ENCODE assay signal across 24 cellular contexts in genomic region chr2:203002054-203002821, GRCh38. TPM values are rescaled to one million over a fixed set of nuclear protein-coding genes. Genes with fewer than 3 reads are reported as not detected.
A peak's percentile ranks its signal among the peaks of the same experiment; 100 is the strongest.
DNase-seq lines count a peak whose midpoint lies in the region; ATAC-seq, FAIRE-seq and TF ChIP-seq lines count a peak whose summit lies in the region.
"Had no signal": no experiment of that assay in that cellular context is flagged by ENCODE, and none has a peak within 500 bp of the region (broad histone marks: within the 10 kb centered on the region; RNA-seq: fewer than 3 reads in every experiment).

No MANE protein-coding gene starts in this region.

- no peaks in the 10 kb centered on the region for H3K27me3 Mint-ChIP-seq in progenitor cell of endocrine pancreas
- peaks cover 0 to 9% of the 10 kb centered on the region in 2 donors for H3K27me3 Mint-ChIP-seq in stimulated activated naive B cell treated with anti-CD40 and anti-IgM and Interleukin-4, amounts not matched to agents 10 μg/mL and 1 μg/mL and 100 μg/mL, for 72 hours
- H3K27me3 Mint-ChIP-seq: activated B cell treated with CpG ODN at 0.5 μM for 24 hours had no signal

- intact Hi-C loops in cardiac septum (cut with DNase I), result no loop called here

- DNase-seq in H54 (ENCODE audit: insufficient read length, low spot score) (no peak), RWPE1 (ENCODE audit: low spot score) (peak; percentile 27), iris pigment epithelial cell (ENCODE audit: low read depth) (peak; percentile 47), progenitor cell of endocrine pancreas (ENCODE audit: low spot score, unreplicated experiment) (no peak), cardiac septum (ENCODE audit: low spot score) (no peak), HuH-7 (ENCODE audit: low spot score) (no peak), NCI-H748 (lab: John Stamatoyannopoulos, UW; ENCODE audit: unreplicated experiment) (no peak)
- DNase-seq in stimulated activated naive B cell treated with anti-CD40 and anti-IgM and Interleukin-4, amounts not matched to agents 10 μg/mL and 1 μg/mL and 100 μg/mL, for 72 hours, result no peak
- DNase-seq: activated B cell treated with CpG ODN at 0.5 μM for 24 hours; activated CD4-positive, alpha-beta T cell treated with anti-CD3 and anti-CD28 coated beads, Interleukin-2, amount 50 U/mL, for 48 hours; activated CD8-positive, alpha-beta memory T cell treated with anti-CD3 and anti-CD28 coated beads, Interleukin-2, amount 50 U/mL, for 48 hours; activated effector memory CD4-positive, alpha-beta T cell treated with anti-CD3 and anti-CD28 coated beads, Interleukin-2, amount 50 U/mL, for 16 hours; C1 segment of cervical spinal cord; DMS 273 treated with DMSO at 0.1 percent for 48 hours; GF-D8; H9; heart left ventricle; NCI-H187; NCI-H69; Right ventricle myocardium superior; stimulated activated CD8-positive, alpha-beta memory T cell treated with anti-CD3 and anti-CD28 coated beads, Interleukin-4, amount 100 ng/mL, for 48 hours; T-helper 9 cell had no signal

- no peak for TF ChIP-seq POLR2A in H54 (IDR thresholded peaks at IDR 0.05; ENCODE audit: low read depth, low read length)

- H3K4me3 Mint-ChIP-seq in progenitor cell of endocrine pancreas (ENCODE audit: low read depth), result no peak overlapping the region
- no peak overlapping the region for H3K4me3 Mint-ChIP-seq in stimulated activated naive B cell treated with anti-CD40 and anti-IgM and Interleukin-4, amounts not matched to agents 10 μg/mL and 1 μg/mL and 100 μg/mL, for 72 hours
- H3K4me3 Mint-ChIP-seq: activated B cell treated with CpG ODN at 0.5 μM for 24 hours, H9 had no signal

- CTCF ChIA-PET in RWPE1 (lab: Yijun Ruan, JAX), result interaction anchor here (0.6 kb wide), 1 partner anchor 38 kb away, joined by 4 read pairs; no protein-coding TSS in a partner anchor

- H3K36me3 Mint-ChIP-seq in progenitor cell of endocrine pancreas (ENCODE audit: insufficient read depth), result no peaks in the 10 kb centered on the region
- peaks cover 0 to 3% of the 10 kb centered on the region in 2 donors for H3K36me3 Mint-ChIP-seq in stimulated activated naive B cell treated with anti-CD40 and anti-IgM and Interleukin-4, amounts not matched to agents 10 μg/mL and 1 μg/mL and 100 μg/mL, for 72 hours

- TF ChIP-seq CTCF in RWPE1 (conservative IDR thresholded peaks at IDR 0.05; ENCODE audit: low read depth) (no peak), progenitor cell of endocrine pancreas (IDR thresholded peaks at IDR 0.05; ENCODE audit: unreplicated experiment) (no peak)

- POLR2A ChIA-PET in RWPE1 (lab: Yijun Ruan, JAX; ENCODE audit: low non-redundant PET), result no interaction called here

- no peak overlapping the region for H3K27ac ChIP-seq in RWPE1
- H3K27ac ChIP-seq: heart left ventricle, KMS-11, right atrium auricular region had no signal

- H3K9me3 Mint-ChIP-seq in progenitor cell of endocrine pancreas (ENCODE audit: low read depth), result no peaks in the 10 kb centered on the region
- no peaks in the 10 kb centered on the region for H3K9me3 Mint-ChIP-seq in stimulated activated naive B cell treated with anti-CD40 and anti-IgM and Interleukin-4, amounts not matched to agents 10 μg/mL and 1 μg/mL and 100 μg/mL, for 72 hours
- H3K9me3 Mint-ChIP-seq: activated B cell treated with CpG ODN at 0.5 μM for 24 hours, H9 had no signal

- peaks cover 11% of the 10 kb centered on the region for H3K4me1 Mint-ChIP-seq in progenitor cell of endocrine pancreas (ENCODE audit: low read depth)
- H3K4me1 Mint-ChIP-seq in stimulated activated naive B cell treated with anti-CD40 and anti-IgM and Interleukin-4, amounts not matched to agents 10 μg/mL and 1 μg/mL and 100 μg/mL, for 72 hours, result peaks cover 0 to under 1% of the 10 kb centered on the region in 2 donors
- H3K4me1 Mint-ChIP-seq: activated B cell treated with CpG ODN at 0.5 μM for 24 hours had no signal

- peak; percentile 57 for FAIRE-seq in H54 (lab: Jason Lieb, UNC)

- no peak for ATAC-seq in stimulated activated naive B cell treated with anti-CD40 and anti-IgM and Interleukin-4, amounts not matched to agents 10 μg/mL and 1 μg/mL and 100 μg/mL, for 72 hours (replicated peaks)
- ATAC-seq: heart left ventricle had no signal

- peak overlapping the region; percentile 89 for H3K27ac Mint-ChIP-seq in progenitor cell of endocrine pancreas
- no peak overlapping the region for H3K27ac Mint-ChIP-seq in stimulated activated naive B cell treated with anti-CD40 and anti-IgM and Interleukin-4, amounts not matched to agents 10 μg/mL and 1 μg/mL and 100 μg/mL, for 72 hours
- H3K27ac Mint-ChIP-seq: activated B cell treated with CpG ODN at 0.5 μM for 24 hours, H9 had no signal

RNA-seq across cellular contexts. Expression of gene NBEAL1, which starts 12.4 kb away (rescaled TPM):
- total RNA-seq in progenitor cell of endocrine pancreas (30.5 and 30.9 TPM in 2 replicates), cardiac septum (28.7 TPM)

Comparison
In these comparisons a context has a peak if more than half of its experiments do, and no peak if none do; other contexts are left out.
1. DNase-seq: peak in RWPE1 (single experiment) and iris pigment epithelial cell (single experiment); none in H54 (single experiment), progenitor cell of endocrine pancreas (single experiment), stimulated activated naive B cell treated with anti-CD40 and anti-IgM and Interleukin-4, amounts not matched to agents 10 μg/mL and 1 μg/mL and 100 μg/mL, for 72 hours (single experiment), cardiac septum (single experiment), HuH-7 (single experiment) and NCI-H748 (single experiment).